3 cellular contexts compared by ENCODE assay signal in genomic region chr2:10406491-10406890, GRCh38.
TF ChIP-seq lines count a peak whose summit lies in the region.

No MANE protein-coding gene starts in this region.

TF ChIP-seq in SK-N-SH, 30 proteins besides CTCF, POLR2A, EP300 and RAD21 (continued from another document and continues in another):
- no peak for TF ChIP-seq PBX3 (IDR thresholded peaks at IDR 0.05)
- TF ChIP-seq CHD2 (IDR thresholded peaks at IDR 0.05; ENCODE audit: low read length, partially characterized antibody), result no peak
- no peak for TF ChIP-seq JUND (IDR thresholded peaks at IDR 0.05)
- TF ChIP-seq RXRA (IDR thresholded peaks at IDR 0.05; ENCODE audit: borderline replicate concordance, low read depth), result no peak
- TF ChIP-seq RFX5 (IDR thresholded peaks at IDR 0.05; ENCODE audit: low read length), result no peak
- TF ChIP-seq, protein P1, sequence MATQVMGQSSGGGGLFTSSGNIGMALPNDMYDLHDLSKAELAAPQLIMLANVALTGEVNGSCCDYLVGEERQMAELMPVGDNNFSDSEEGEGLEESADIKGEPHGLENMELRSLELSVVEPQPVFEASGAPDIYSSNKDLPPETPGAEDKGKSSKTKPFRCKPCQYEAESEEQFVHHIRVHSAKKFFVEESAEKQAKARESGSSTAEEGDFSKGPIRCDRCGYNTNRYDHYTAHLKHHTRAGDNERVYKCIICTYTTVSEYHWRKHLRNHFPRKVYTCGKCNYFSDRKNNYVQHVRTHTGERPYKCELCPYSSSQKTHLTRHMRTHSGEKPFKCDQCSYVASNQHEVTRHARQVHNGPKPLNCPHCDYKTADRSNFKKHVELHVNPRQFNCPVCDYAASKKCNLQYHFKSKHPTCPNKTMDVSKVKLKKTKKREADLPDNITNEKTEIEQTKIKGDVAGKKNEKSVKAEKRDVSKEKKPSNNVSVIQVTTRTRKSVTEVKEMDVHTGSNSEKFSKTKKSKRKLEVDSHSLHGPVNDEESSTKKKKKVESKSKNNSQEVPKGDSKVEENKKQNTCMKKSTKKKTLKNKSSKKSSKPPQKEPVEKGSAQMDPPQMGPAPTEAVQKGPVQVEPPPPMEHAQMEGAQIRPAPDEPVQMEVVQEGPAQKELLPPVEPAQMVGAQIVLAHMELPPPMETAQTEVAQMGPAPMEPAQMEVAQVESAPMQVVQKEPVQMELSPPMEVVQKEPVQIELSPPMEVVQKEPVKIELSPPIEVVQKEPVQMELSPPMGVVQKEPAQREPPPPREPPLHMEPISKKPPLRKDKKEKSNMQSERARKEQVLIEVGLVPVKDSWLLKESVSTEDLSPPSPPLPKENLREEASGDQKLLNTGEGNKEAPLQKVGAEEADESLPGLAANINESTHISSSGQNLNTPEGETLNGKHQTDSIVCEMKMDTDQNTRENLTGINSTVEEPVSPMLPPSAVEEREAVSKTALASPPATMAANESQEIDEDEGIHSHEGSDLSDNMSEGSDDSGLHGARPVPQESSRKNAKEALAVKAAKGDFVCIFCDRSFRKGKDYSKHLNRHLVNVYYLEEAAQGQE (IDR thresholded peaks at IDR 0.05; ENCODE audit: low read depth, low read length), result no peak
- no peak for TF ChIP-seq TAF1 (IDR thresholded peaks at IDR 0.05; ENCODE audit: borderline replicate concordance, low read depth, low read length)
- TF ChIP-seq GABPA (IDR thresholded peaks at IDR 0.05; ENCODE audit: low read depth), result no peak
- no peak for TF ChIP-seq POLR2AphosphoS5 (IDR thresholded peaks at IDR 0.05; ENCODE audit: low read depth, low read length)
- TF ChIP-seq USF2 (IDR thresholded peaks at IDR 0.05; ENCODE audit: borderline replicate concordance, low read depth, low read length), result no peak

TF ChIP-seq in SK-N-SH treated with all-trans-retinoic acid at 6 μM for 48 hours, 23 proteins besides CTCF, POLR2A, EP300 and RAD21 (continued from another document):
- TF ChIP-seq, protein P2, sequence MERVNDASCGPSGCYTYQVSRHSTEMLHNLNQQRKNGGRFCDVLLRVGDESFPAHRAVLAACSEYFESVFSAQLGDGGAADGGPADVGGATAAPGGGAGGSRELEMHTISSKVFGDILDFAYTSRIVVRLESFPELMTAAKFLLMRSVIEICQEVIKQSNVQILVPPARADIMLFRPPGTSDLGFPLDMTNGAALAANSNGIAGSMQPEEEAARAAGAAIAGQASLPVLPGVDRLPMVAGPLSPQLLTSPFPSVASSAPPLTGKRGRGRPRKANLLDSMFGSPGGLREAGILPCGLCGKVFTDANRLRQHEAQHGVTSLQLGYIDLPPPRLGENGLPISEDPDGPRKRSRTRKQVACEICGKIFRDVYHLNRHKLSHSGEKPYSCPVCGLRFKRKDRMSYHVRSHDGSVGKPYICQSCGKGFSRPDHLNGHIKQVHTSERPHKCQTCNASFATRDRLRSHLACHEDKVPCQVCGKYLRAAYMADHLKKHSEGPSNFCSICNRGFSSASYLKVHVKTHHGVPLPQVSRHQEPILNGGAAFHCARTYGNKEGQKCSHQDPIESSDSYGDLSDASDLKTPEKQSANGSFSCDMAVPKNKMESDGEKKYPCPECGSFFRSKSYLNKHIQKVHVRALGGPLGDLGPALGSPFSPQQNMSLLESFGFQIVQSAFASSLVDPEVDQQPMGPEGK (CRISPR knock-in tag; IDR thresholded peaks at IDR 0.05; ENCODE audit: borderline replicate concordance), result no peak
- TF ChIP-seq PPARA (CRISPR knock-in tag; IDR thresholded peaks at IDR 0.05; ENCODE audit: borderline replicate concordance), result no peak
- TF ChIP-seq TCF4 (CRISPR knock-in tag; IDR thresholded peaks at IDR 0.05; ENCODE audit: borderline replicate concordance), result no peak
- no peak for TF ChIP-seq ZNF8 (CRISPR knock-in tag; IDR thresholded peaks at IDR 0.05)
- no peak for TF ChIP-seq TOX (CRISPR knock-in tag; IDR thresholded peaks at IDR 0.05; ENCODE audit: borderline replicate concordance)
- TF ChIP-seq ZC3H10 (CRISPR knock-in tag; IDR thresholded peaks at IDR 0.05), result no peak
- TF ChIP-seq, protein P3, sequence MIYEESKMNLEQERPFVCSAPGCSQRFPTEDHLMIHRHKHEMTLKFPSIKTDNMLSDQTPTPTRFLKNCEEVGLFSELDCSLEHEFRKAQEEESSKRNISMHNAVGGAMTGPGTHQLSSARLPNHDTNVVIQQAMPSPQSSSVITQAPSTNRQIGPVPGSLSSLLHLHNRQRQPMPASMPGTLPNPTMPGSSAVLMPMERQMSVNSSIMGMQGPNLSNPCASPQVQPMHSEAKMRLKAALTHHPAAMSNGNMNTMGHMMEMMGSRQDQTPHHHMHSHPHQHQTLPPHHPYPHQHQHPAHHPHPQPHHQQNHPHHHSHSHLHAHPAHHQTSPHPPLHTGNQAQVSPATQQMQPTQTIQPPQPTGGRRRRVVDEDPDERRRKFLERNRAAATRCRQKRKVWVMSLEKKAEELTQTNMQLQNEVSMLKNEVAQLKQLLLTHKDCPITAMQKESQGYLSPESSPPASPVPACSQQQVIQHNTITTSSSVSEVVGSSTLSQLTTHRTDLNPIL (CRISPR knock-in tag; IDR thresholded peaks at IDR 0.05; ENCODE audit: low read depth), result no peak
- TF ChIP-seq RARB (CRISPR knock-in tag; IDR thresholded peaks at IDR 0.05), result no peak
- no peak for TF ChIP-seq ARNTL (CRISPR knock-in tag; IDR thresholded peaks at IDR 0.05; ENCODE audit: borderline replicate concordance, low read depth)
- TF ChIP-seq ZFP30 (CRISPR knock-in tag; IDR thresholded peaks at IDR 0.05), result no peak
- TF ChIP-seq BACH2 (CRISPR knock-in tag; IDR thresholded peaks at IDR 0.05; ENCODE audit: borderline replicate concordance), result no peak

TF ChIP-seq in HEK293T, 16 proteins besides CTCF, POLR2A, EP300 and RAD21 (continued from another document):
- no peak for TF ChIP-seq PKNOX1 (IDR thresholded peaks at IDR 0.05)
- TF ChIP-seq SP1 (IDR thresholded peaks at IDR 0.05), result no peak
- no peak for TF ChIP-seq LEF1 (IDR thresholded peaks at IDR 0.05; ENCODE audit: borderline replicate concordance)
